ENCODE assay signal across 8 cellular contexts in the genomic region with DNA sequence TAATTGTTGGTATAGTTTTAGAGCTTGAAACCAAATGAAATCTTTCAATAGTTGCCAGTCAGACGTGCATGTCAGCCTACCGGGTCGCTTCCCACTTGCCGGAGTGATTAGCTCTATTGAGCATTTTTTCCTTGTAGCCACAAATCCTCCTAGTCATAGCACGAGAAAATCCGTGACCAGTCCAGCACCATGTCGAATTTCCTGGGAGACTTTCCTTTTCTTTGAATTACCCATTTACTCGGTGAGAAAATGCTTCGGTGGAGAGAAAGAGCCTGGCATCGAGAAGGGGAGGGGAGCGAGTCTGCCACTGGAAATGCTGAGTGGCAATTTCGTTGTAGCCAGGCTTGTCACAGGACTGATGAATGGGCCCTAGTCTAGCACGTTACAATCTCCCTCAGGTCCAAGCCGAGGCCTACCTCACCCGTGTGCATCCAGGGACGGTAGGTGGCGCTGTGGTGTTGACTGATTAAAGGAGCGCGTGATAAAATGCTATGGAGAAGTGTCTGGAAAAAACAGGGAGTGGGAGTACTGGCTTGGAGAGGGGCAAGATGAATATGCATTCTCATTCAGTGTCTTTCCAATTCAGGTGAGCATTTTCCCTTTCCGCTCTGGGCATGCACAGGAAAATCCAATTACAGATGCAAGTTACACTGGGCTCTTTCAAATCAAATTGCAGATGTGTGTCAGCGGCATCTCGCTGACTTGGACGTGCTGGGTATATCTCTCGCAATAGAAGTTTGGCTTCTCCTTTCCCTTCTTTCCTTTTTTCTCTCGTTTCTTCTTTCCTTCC.
DNase-seq lines count a peak whose midpoint lies in the region; ATAC-seq and TF ChIP-seq lines count a peak whose summit lies in the region.

No MANE protein-coding gene starts in this region.

- no peak for TF ChIP-seq POLR2A in esophagus muscularis mucosa (IDR thresholded peaks at IDR 0.05; ENCODE audit: low read depth)

- H3K9me3 Mint-ChIP-seq in nephron = no peaks in the 10 kb centered on the region
- H3K9me3 Mint-ChIP-seq in stimulated activated naive CD8-positive, alpha-beta T cell treated with anti-CD3 and anti-CD28 coated beads, Interleukin-15, amount 100 ng/mL, for 72 hours = no peaks in the 10 kb centered on the region

- H3K27me3 Mint-ChIP-seq in nephron (ENCODE audit: low read depth) = peaks cover 22% of the 10 kb centered on the region
- H3K27me3 Mint-ChIP-seq in stimulated activated naive CD8-positive, alpha-beta T cell treated with anti-CD3 and anti-CD28 coated beads, Interleukin-15, amount 100 ng/mL, for 72 hours = no peaks in the 10 kb centered on the region

- TF ChIP-seq EP300 in esophagus muscularis mucosa (IDR thresholded peaks at IDR 0.05) = no peak

- DNase-seq in BE2C (peak; percentile 78), GM19238 (ENCODE audit: insufficient read length, low spot score) (peak; percentile 35), NT2/D1 (ENCODE audit: low read depth, low spot score) (peak; percentile 86), esophagus muscularis mucosa (ENCODE audit: extremely low spot score) (peak; percentile 93)
- DNase-seq in activated CD8-positive, alpha-beta memory T cell treated with anti-CD3 and anti-CD28 coated beads, Interleukin-2, amount 50 U/mL, for 48 hours = peak; percentile 90
- peak; percentile 50 to 59 for DNase-seq in stimulated activated naive CD8-positive, alpha-beta T cell treated with anti-CD3 and anti-CD28 coated beads, Interleukin-15, amount 100 ng/mL, for 72 hours

- H3K9ac ChIP-seq in NT2/D1 (ENCODE audit: insufficient read length, low read depth) = no peak overlapping the region

- peak; percentile 52 for ATAC-seq in HG03442 (IDR thresholded peaks at IDR 0.05; ENCODE audit: unreplicated experiment)
- peak; percentile 78 for ATAC-seq in stimulated activated naive CD8-positive, alpha-beta T cell treated with anti-CD3 and anti-CD28 coated beads, Interleukin-15, amount 100 ng/mL, for 72 hours

- H3K9me3 ChIP-seq in BE2C (no peaks in the 10 kb centered on the region), NT2/D1 (ENCODE audit: insufficient read depth, low read length) (no peaks in the 10 kb centered on the region), esophagus muscularis mucosa (no peaks in the 10 kb centered on the region)

- no peak overlapping the region for H3K27ac ChIP-seq in esophagus muscularis mucosa (replicated peaks in 1 of 4)

- H3K27me3 ChIP-seq in BE2C (no peaks in the 10 kb centered on the region), NT2/D1 (ENCODE audit: insufficient read depth, insufficient read length) (peaks cover 5% of the 10 kb centered on the region), esophagus muscularis mucosa (peaks cover 0 to 4% (median 0%) of the 10 kb centered on the region in 4 donors)

- peak overlapping the region in 2 of 3 experiments; percentile 39 to 67 for H3K27ac Mint-ChIP-seq in nephron
- no peak overlapping the region for H3K27ac Mint-ChIP-seq in stimulated activated naive CD8-positive, alpha-beta T cell treated with anti-CD3 and anti-CD28 coated beads, Interleukin-15, amount 100 ng/mL, for 72 hours

- H3K4me1 Mint-ChIP-seq in nephron = peaks cover 45% of the 10 kb centered on the region
- peaks cover 10% of the 10 kb centered on the region for H3K4me1 Mint-ChIP-seq in stimulated activated naive CD8-positive, alpha-beta T cell treated with anti-CD3 and anti-CD28 coated beads, Interleukin-15, amount 100 ng/mL, for 72 hours

- intact Hi-C loops in esophagus muscularis mucosa (cut with DNase I) = no loop called here

- H3K4me1 ChIP-seq in BE2C (no peaks in the 10 kb centered on the region), NT2/D1 (ENCODE audit: insufficient read depth, insufficient read length) (no peaks in the 10 kb centered on the region), esophagus muscularis mucosa (peaks cover 0 to 4% (median 2%) of the 10 kb centered on the region in 4 donors)

- H3K36me3 ChIP-seq in BE2C (no peaks in the 10 kb centered on the region), NT2/D1 (ENCODE audit: insufficient read depth, insufficient read length, low read length) (no peaks in the 10 kb centered on the region), esophagus muscularis mucosa (no peaks in the 10 kb centered on the region)

- peak; percentile 81 for TF ChIP-seq CTCF in BE2C (IDR thresholded peaks at IDR 0.05; ENCODE audit: low read depth, low read length)
- peak; percentile 36 to 68 (median 52) for TF ChIP-seq CTCF in esophagus muscularis mucosa (IDR thresholded peaks at IDR 0.05)
- TF ChIP-seq CTCF in nephron (IDR thresholded peaks at IDR 0.05; ENCODE audit: unreplicated experiment in 3 of 3) = peak; percentile 87 to 94 (median 89)

- H3K4me3 Mint-ChIP-seq in nephron = peak overlapping the region in 1 of 3 experiments; percentile 9
- H3K4me3 Mint-ChIP-seq in stimulated activated naive CD8-positive, alpha-beta T cell treated with anti-CD3 and anti-CD28 coated beads, Interleukin-15, amount 100 ng/mL, for 72 hours = no peak overlapping the region

- 43% methylated on average over 25 of the region's 25 CpGs for WGBS in esophagus muscularis mucosa

- no peak overlapping the region for H3K4me3 ChIP-seq in BE2C (ENCODE audit: low read depth, low read length)
- no peak overlapping the region for H3K4me3 ChIP-seq in NT2/D1 (ENCODE audit: insufficient read length, low read depth)
- H3K4me3 ChIP-seq in esophagus muscularis mucosa = no peak overlapping the region

- no peaks in the 10 kb centered on the region for H3K36me3 Mint-ChIP-seq in nephron (ENCODE audit: low read depth)

Comparison
In these comparisons a context has a peak if more than half of its experiments do, and no peak if none do; other contexts are left out.
1. DNase-seq: peak in every context shown above with its lines; median percentile 93 in esophagus muscularis mucosa; 90 in activated CD8-positive, alpha-beta memory T cell treated with anti-CD3 and anti-CD28 coated beads, Interleukin-2, amount 50 U/mL, for 48 hours; 86 in NT2/D1; 78 in BE2C; 54 in stimulated activated naive CD8-positive, alpha-beta T cell treated with anti-CD3 and anti-CD28 coated beads, Interleukin-15, amount 100 ng/mL, for 72 hours; 35 in GM19238.
2. H3K27ac Mint-ChIP-seq: peak in nephron (2 of 3); none in stimulated activated naive CD8-positive, alpha-beta T cell treated with anti-CD3 and anti-CD28 coated beads, Interleukin-15, amount 100 ng/mL, for 72 hours (0 of 2).
3. Peak in every context shown above with its lines, with median percentiles within 50 percentile points of each other: CTCF ChIP-seq.